Comparison of ENCODE assay signal across 1 cellular context in the genomic region with DNA sequence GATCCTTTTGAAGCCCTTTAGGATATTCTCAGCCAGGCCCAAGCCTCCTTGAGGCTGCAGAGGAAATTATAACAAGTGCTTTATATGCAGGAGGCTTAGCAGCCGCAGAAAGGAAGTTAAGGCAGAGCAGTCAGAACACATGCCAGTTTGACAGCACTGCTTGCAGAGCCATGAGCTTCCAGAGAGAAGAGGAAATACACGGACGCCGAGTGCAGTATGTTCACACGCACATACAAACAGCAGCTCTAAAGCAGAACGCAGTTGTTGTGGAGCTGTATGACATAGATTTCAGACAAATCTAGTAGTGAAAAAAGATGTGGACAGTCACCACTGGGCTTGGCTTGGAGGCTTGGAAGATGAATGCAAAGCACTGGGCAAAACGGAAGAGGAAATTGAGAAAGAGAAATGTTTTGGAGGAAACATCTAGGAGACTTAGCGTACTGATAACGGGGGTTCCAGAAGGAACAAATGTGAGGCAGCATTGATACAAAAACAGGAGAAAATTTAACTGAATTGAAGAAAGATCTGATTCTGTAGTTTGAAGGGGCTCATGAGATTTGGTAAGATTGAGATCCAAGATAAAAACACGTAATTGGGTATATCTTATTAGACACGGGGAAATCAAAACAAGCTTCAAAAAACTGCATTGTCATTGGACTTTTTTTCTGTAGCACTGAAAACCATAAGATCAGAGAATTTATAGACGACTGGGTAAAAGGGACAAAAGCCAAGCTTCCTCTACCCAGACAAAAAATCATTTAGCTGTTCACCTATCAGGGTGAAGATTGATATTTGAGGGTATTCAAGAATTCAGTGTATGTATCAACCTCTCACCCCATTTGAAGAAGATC.
TF ChIP-seq lines count a peak whose summit lies in the region.

No MANE protein-coding gene starts in this region.

TF ChIP-seq in HepG2, 621 proteins besides CTCF, POLR2A, EP300 and RAD21:
- TF ChIP-seq MIER3 (CRISPR knock-in tag; IDR thresholded peaks at IDR 0.05; ENCODE audit: borderline replicate concordance) (no peak), NFE2L2 (IDR thresholded peaks at IDR 0.05; ENCODE audit: low read length) (peak; percentile 48; the same call in 1 of the 2 replicates), SMAD9 (CRISPR knock-in tag; IDR thresholded peaks at IDR 0.05) (no peak), ZNF251 (CRISPR knock-in tag; IDR thresholded peaks at IDR 0.05) (no peak)
